ENCODE assay signal across 20 cellular contexts in genomic region chr11:91394718-91395414, GRCh38.
DNase-seq lines count a peak whose midpoint lies in the region; ATAC-seq and TF ChIP-seq lines count a peak whose summit lies in the region.
"Had no signal": no experiment of that assay in that cellular context is flagged by ENCODE, and none has a peak within 500 bp of the region (broad histone marks: within the 10 kb centered on the region; RNA-seq: fewer than 3 reads in every experiment).

No MANE protein-coding gene starts in this region.

- no peaks in the 10 kb centered on the region for H3K36me3 Mint-ChIP-seq in nephron progenitor cell (ENCODE audit: low read depth)
- H3K36me3 Mint-ChIP-seq: activated CD8-positive, alpha-beta memory T cell treated with anti-CD3 and anti-CD28 coated beads, Interleukin-2, amount 10 ng/mL, durations not matched to agents 7 days and 5 days had no signal

- peak; percentile 30 for DNase-seq in DMS79 treated with DMSO at 0.1 percent for 48 hours (lab: John Stamatoyannopoulos, UW)
- DNase-seq in DMS79 (lab: John Stamatoyannopoulos, UW): no peak
- DNase-seq in NCI-H2029 (lab: John Stamatoyannopoulos, UW): peak; percentile 26
- no peak for DNase-seq in nephron progenitor cell
- DNase-seq in NCI-H187 treated with DMSO at 0.1 percent for 48 hours (lab: John Stamatoyannopoulos, UW): no peak
- DNase-seq in activated T-cell treated with anti-CD3 and anti-CD28 coated beads, Interleukin-2, amount 50 U/mL, for 48 hours: no peak
- DNase-seq: 8988T; activated CD4-positive, alpha-beta T cell treated with anti-CD3 and anti-CD28 coated beads for 48 hours; activated CD8-positive, alpha-beta memory T cell treated with anti-CD3 and anti-CD28 coated beads, Interleukin-2, amount 10 ng/mL, durations not matched to agents 7 days and 5 days; C1 segment of cervical spinal cord; erythroblast; KBM-7; left cardiac atrium; stimulated activated naive CD8-positive, alpha-beta T cell treated with anti-CD3 and anti-CD28 coated beads, Interleukin-15, amount 100 ng/mL, for 72 hours; transverse colon had no signal

- H3K9me3 Mint-ChIP-seq in nephron progenitor cell: no peaks in the 10 kb centered on the region

- peak overlapping the region; percentile 9 for H3K27ac Mint-ChIP-seq in nephron progenitor cell
- H3K27ac Mint-ChIP-seq: activated CD8-positive, alpha-beta memory T cell treated with anti-CD3 and anti-CD28 coated beads, Interleukin-2, amount 10 ng/mL, durations not matched to agents 7 days and 5 days; activated T-helper 2 cell treated with anti-CD3 and anti-CD28 coated beads, Interferon-gamma antibody, Interleukin-2, Interleukin-4, amounts not matched to agents 10 μg/mL and 5 μg/mL and 100 μg/mL, durations not matched to agents 14 hours and 24 hours and 36 hours; progenitor cell of endocrine pancreas; stimulated activated naive CD8-positive, alpha-beta T cell treated with anti-CD3 and anti-CD28 coated beads, Interleukin-15, amount 100 ng/mL, for 72 hours had no signal

- H3K27me3 Mint-ChIP-seq in nephron progenitor cell (ENCODE audit: low read depth, poor library complexity): peaks cover 4% of the 10 kb centered on the region
- H3K27me3 Mint-ChIP-seq: activated CD8-positive, alpha-beta memory T cell treated with anti-CD3 and anti-CD28 coated beads, Interleukin-2, amount 10 ng/mL, durations not matched to agents 7 days and 5 days; progenitor cell of endocrine pancreas; stimulated activated naive CD8-positive, alpha-beta T cell treated with anti-CD3 and anti-CD28 coated beads, Interleukin-15, amount 100 ng/mL, for 72 hours had no signal

- no peak overlapping the region for H3K4me3 Mint-ChIP-seq in nephron progenitor cell
- H3K4me3 Mint-ChIP-seq: activated CD8-positive, alpha-beta memory T cell treated with anti-CD3 and anti-CD28 coated beads, Interleukin-2, amount 10 ng/mL, durations not matched to agents 7 days and 5 days; nephron; stimulated activated naive CD8-positive, alpha-beta T cell treated with anti-CD3 and anti-CD28 coated beads, Interleukin-15, amount 100 ng/mL, for 72 hours had no signal

- TF ChIP-seq CTCF in nephron progenitor cell (IDR thresholded peaks at IDR 0.05): no peak

- ATAC-seq in SK-N-SH treated with all-trans-retinoic acid at 6 μM for 48 hours (no peak), GM21367 (IDR thresholded peaks at IDR 0.05; ENCODE audit: unreplicated experiment) (no peak)
- ATAC-seq: activated CD8-positive, alpha-beta memory T cell treated with anti-CD3 and anti-CD28 coated beads, Interleukin-2, amount 10 ng/mL, durations not matched to agents 7 days and 5 days; left cardiac atrium; stimulated activated naive CD8-positive, alpha-beta T cell treated with anti-CD3 and anti-CD28 coated beads, Interleukin-15, amount 100 ng/mL, for 72 hours had no signal

- H3K4me1 Mint-ChIP-seq in nephron progenitor cell: peaks cover 24% of the 10 kb centered on the region
- H3K4me1 Mint-ChIP-seq: stimulated activated naive CD8-positive, alpha-beta T cell treated with anti-CD3 and anti-CD28 coated beads, Interleukin-15, amount 100 ng/mL, for 72 hours had no signal

TF ChIP-seq in SK-N-SH treated with all-trans-retinoic acid at 6 μM for 48 hours, 23 proteins besides CTCF, POLR2A, EP300 and RAD21:
- TF ChIP-seq ISL1 (CRISPR knock-in tag; IDR thresholded peaks at IDR 0.05) (peak; percentile 78), ESRRG (CRISPR knock-in tag; IDR thresholded peaks at IDR 0.05) (no peak), PATZ1 (CRISPR knock-in tag; IDR thresholded peaks at IDR 0.05; ENCODE audit: borderline replicate concordance) (no peak), TCF4 (CRISPR knock-in tag; IDR thresholded peaks at IDR 0.05; ENCODE audit: borderline replicate concordance) (0 out of 2 replicates have a peak, but pooled peaks have one; percentile 20)

Comparison
In these comparisons a context has a peak if more than half of its experiments do, and no peak if none do; other contexts are left out.
1. DNase-seq: peak in DMS79 treated with DMSO at 0.1 percent for 48 hours (single experiment) and NCI-H2029 (single experiment); none in DMS79 (single experiment), nephron progenitor cell (single experiment), NCI-H187 treated with DMSO at 0.1 percent for 48 hours (single experiment) and activated T-cell treated with anti-CD3 and anti-CD28 coated beads, Interleukin-2, amount 50 U/mL, for 48 hours (0 of 2).